Comparison of ENCODE assay signal across 9 cellular contexts in genomic region chr2:182240862-182241371, GRCh38.
DNase-seq lines count a peak whose midpoint lies in the region; ATAC-seq and TF ChIP-seq lines count a peak whose summit lies in the region.
"Had no signal": no experiment of that assay in that cellular context is flagged by ENCODE, and none has a peak within 500 bp of the region (broad histone marks: within the 10 kb centered on the region; RNA-seq: fewer than 3 reads in every experiment).

No MANE protein-coding gene starts in this region.

- H3K27ac Mint-ChIP-seq in stimulated activated memory B cell treated with anti-CD40 and anti-IgM and Interleukin-4, amounts not matched to agents 10 μg/mL and 1 μg/mL and 100 μg/mL, for 72 hours = no peak overlapping the region

- peak; percentile 89 for ATAC-seq in stimulated activated memory B cell treated with anti-CD40 and anti-IgM and Interleukin-4, amounts not matched to agents 10 μg/mL and 1 μg/mL and 100 μg/mL, for 72 hours

- peak overlapping the region; percentile 41 for H3K27ac ChIP-seq in left ventricle myocardium inferior (replicated peaks)
- H3K27ac ChIP-seq: upper lobe of left lung had no signal

- in situ Hi-C loops in GM13976 (cut with MboI; ENCODE audit: low sequenced_read_pairs, unreplicated experiment) = no loop called here

- H3K4me1 Mint-ChIP-seq in stimulated activated memory B cell treated with anti-CD40 and anti-IgM and Interleukin-4, amounts not matched to agents 10 μg/mL and 1 μg/mL and 100 μg/mL, for 72 hours = peaks cover 9% of the 10 kb centered on the region

- no peaks in the 10 kb centered on the region for H3K27me3 ChIP-seq in left ventricle myocardium inferior (ENCODE audit: low read depth)
- H3K27me3 ChIP-seq: upper lobe of left lung had no signal

- TF ChIP-seq CTCF in AG10803 (conservative IDR thresholded peaks at IDR 0.05; ENCODE audit: low read length) = peak; percentile 47
- TF ChIP-seq CTCF in GM13976 (IDR thresholded peaks at IDR 0.05; ENCODE audit: borderline replicate concordance, control extremely low read depth, extremely low read depth, insufficient read depth, missing control alignments) = peak; percentile 26
- peak; percentile 31 for TF ChIP-seq CTCF in HFF-Myc (IDR thresholded peaks at IDR 0.05; ENCODE audit: low read depth, low read length, missing control alignments)
- peak; percentile 50 for TF ChIP-seq CTCF in LNCAP (IDR thresholded peaks at IDR 0.05)
- TF ChIP-seq CTCF in WI38 (IDR thresholded peaks at IDR 0.05; ENCODE audit: low read depth, low read length) = peak; percentile 14; the same call in 1 of the 2 replicates
- TF ChIP-seq CTCF in left ventricle myocardium inferior (IDR thresholded peaks at IDR 0.05; ENCODE audit: borderline replicate concordance) = peak; percentile 45

- H3K9me3 Mint-ChIP-seq in stimulated activated memory B cell treated with anti-CD40 and anti-IgM and Interleukin-4, amounts not matched to agents 10 μg/mL and 1 μg/mL and 100 μg/mL, for 72 hours = no peaks in the 10 kb centered on the region

- H3K27me3 Mint-ChIP-seq in stimulated activated memory B cell treated with anti-CD40 and anti-IgM and Interleukin-4, amounts not matched to agents 10 μg/mL and 1 μg/mL and 100 μg/mL, for 72 hours = no peaks in the 10 kb centered on the region

- H3K36me3 ChIP-seq in left ventricle myocardium inferior = no peaks in the 10 kb centered on the region
- H3K36me3 ChIP-seq: upper lobe of left lung had no signal

- DNase-seq in AG10803 (ENCODE audit: low read depth) = peak; percentile 12
- peak; percentile 67 for DNase-seq in GM13976 (ENCODE audit: low spot score)
- DNase-seq in HFF-Myc (ENCODE audit: extremely low read depth, low read depth) = no peak
- no peak for DNase-seq in left ventricle myocardium inferior
- no peak for DNase-seq in GOT3 (lab: John Stamatoyannopoulos, UW)

- peaks cover 13% of the 10 kb centered on the region for H3K4me1 ChIP-seq in left ventricle myocardium inferior
- H3K4me1 ChIP-seq: upper lobe of left lung had no signal

- no peak overlapping the region for H3K4me3 ChIP-seq in AG10803 (ENCODE audit: low read length)
- H3K4me3 ChIP-seq in HFF-Myc (replicated peaks; ENCODE audit: low read depth, low read length) = no peak overlapping the region
- H3K4me3 ChIP-seq in WI38 (ENCODE audit: low read depth, low read length) = no peak overlapping the region
- no peak overlapping the region for H3K4me3 ChIP-seq in left ventricle myocardium inferior
- H3K4me3 ChIP-seq: upper lobe of left lung had no signal

- H3K4me3 Mint-ChIP-seq in stimulated activated memory B cell treated with anti-CD40 and anti-IgM and Interleukin-4, amounts not matched to agents 10 μg/mL and 1 μg/mL and 100 μg/mL, for 72 hours = no peak overlapping the region

- no peaks in the 10 kb centered on the region for H3K9me3 ChIP-seq in left ventricle myocardium inferior (replicated peaks)
- H3K9me3 ChIP-seq: upper lobe of left lung had no signal

- H3K36me3 Mint-ChIP-seq in stimulated activated memory B cell treated with anti-CD40 and anti-IgM and Interleukin-4, amounts not matched to agents 10 μg/mL and 1 μg/mL and 100 μg/mL, for 72 hours = no peaks in the 10 kb centered on the region

- intact Hi-C loops in left ventricle myocardium inferior (cut with micrococcal nuclease) = no loop called here

Comparison
In these comparisons a context has a peak if more than half of its experiments do, and no peak if none do; other contexts are left out.
1. DNase-seq: peak in AG10803 (single experiment) and GM13976 (single experiment); none in HFF-Myc (single experiment), left ventricle myocardium inferior (single experiment) and GOT3 (single experiment).
2. Peak in every context shown above with its lines, with median percentiles within 50 percentile points of each other: CTCF ChIP-seq.